Comparison of ENCODE assay signal across 16 cellular contexts in the genomic region with DNA sequence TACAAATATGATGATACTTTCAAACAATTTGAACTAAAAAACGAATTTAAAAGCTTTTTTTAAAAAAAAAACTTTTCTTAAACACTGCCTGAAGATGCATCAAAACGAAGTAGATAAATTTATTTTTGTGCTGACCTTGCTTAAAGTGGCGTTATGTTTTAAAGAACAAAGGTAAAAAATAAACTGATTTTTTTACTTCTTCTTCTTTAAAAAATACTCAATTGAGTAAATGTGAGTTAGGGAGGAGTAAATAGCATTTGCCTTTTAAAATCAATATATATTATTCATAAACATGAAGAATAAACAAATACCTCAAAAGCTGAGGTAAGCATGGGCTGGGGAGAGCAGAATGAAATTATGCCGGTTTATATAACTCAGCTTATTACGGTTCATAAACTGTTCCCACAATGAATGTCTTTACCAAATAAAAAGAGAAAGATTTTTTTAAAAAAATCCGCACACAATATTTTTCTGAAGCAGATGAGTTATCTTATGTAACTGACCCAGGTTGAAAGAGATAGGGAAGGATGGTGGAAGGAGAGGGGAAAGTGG. TPM values are rescaled to one million over a fixed set of nuclear protein-coding genes. Genes with fewer than 3 reads are reported as not detected.
DNase-seq lines count a peak whose midpoint lies in the region; ATAC-seq, FAIRE-seq and TF ChIP-seq lines count a peak whose summit lies in the region.
"Had no signal": no experiment of that assay in that cellular context is flagged by ENCODE, and none has a peak within 500 bp of the region (broad histone marks: within the 10 kb centered on the region; RNA-seq: fewer than 3 reads in every experiment).

No MANE protein-coding gene starts in this region.

- peaks cover 50% of the 10 kb centered on the region for H3F3A ChIP-seq in GM23338 (replicated peaks; ENCODE audit: low read depth)

- peaks cover 82% of the 10 kb centered on the region for H3K27me3 Mint-ChIP-seq in activated T-cell treated with anti-CD3 and anti-CD28 coated beads, Interleukin-2, amount 50 U/mL, for 72 hours (ENCODE audit: low read depth)
- H3K27me3 Mint-ChIP-seq in GM23338 (ENCODE audit: insufficient read depth, low read depth, poor library complexity), result peaks cover 99% of the 10 kb centered on the region
- peaks cover 97% of the 10 kb centered on the region for H3K27me3 Mint-ChIP-seq in neural crest cell (ENCODE audit: low read depth)
- H3K27me3 Mint-ChIP-seq in H9 (ENCODE audit: low read depth), result peaks cover 100% of the 10 kb centered on the region

- FAIRE-seq in H1 (lab: Jason Lieb, UNC), result no peak
- FAIRE-seq in D721Med (lab: Jason Lieb, UNC), result no peak
- FAIRE-seq: GM18507 had no signal

- H3K27ac ChIP-seq in GM23338 (ENCODE audit: low read depth) (no peak overlapping the region), H1 (ENCODE audit: low read depth, low read length) (no peak overlapping the region), H9 (ENCODE audit: insufficient read length, low read depth, low read length) (no peak overlapping the region)
- H3K27ac ChIP-seq: BLaER1 treated with 17β-estradiol and CSF1 and Interleukin-3, amounts not matched to agents 10 nM and 100 nM; GM23248 had no signal

- no peak overlapping the region for H3K23ac ChIP-seq in H1 (ENCODE audit: insufficient read length)
- H3K23ac ChIP-seq in H9 (ENCODE audit: insufficient read length, low read depth, low read length), result no peak overlapping the region

- peak overlapping the region; percentile 70 for H3K27ac Mint-ChIP-seq in activated T-cell treated with anti-CD3 and anti-CD28 coated beads, Interleukin-2, amount 50 U/mL, for 72 hours
- H3K27ac Mint-ChIP-seq in GM23338 (no peak overlapping the region), neural crest cell (ENCODE audit: unreplicated experiment) (no peak overlapping the region), H9 (no peak overlapping the region)
- H3K27ac Mint-ChIP-seq: CD4-positive, CD25-positive, alpha-beta regulatory T cell had no signal

- H3K9ac ChIP-seq in H1 (replicated peaks in 1 of 4; ENCODE audit: extremely low read depth in 1 of 4, low read depth in 3 of 4, low read length in 3 of 4) (no peak overlapping the region), H9 (ENCODE audit: extremely low read depth, insufficient read length, low read length) (no peak overlapping the region)
- H3K9ac ChIP-seq: BLaER1 treated with 17β-estradiol and CSF1 and Interleukin-3, amounts not matched to agents 10 nM and 100 nM; GM23248 had no signal

- H3K56ac ChIP-seq in H1 (replicated peaks; ENCODE audit: insufficient read length, low read depth, low read length) (no peak overlapping the region), H9 (ENCODE audit: insufficient read length, low read depth, low read length) (no peak overlapping the region)

- no peak overlapping the region for H2BK15ac ChIP-seq in H1 (ENCODE audit: low read length)
- H2BK15ac ChIP-seq in H9 (ENCODE audit: low read depth, low read length), result no peak overlapping the region

- no peak overlapping the region for H3K18ac ChIP-seq in H1 (ENCODE audit: extremely low read depth, low read length)
- no peak overlapping the region for H3K18ac ChIP-seq in H9 (ENCODE audit: insufficient read length, low read depth, low read length)

- no peaks in the 10 kb centered on the region for H3K36me3 ChIP-seq in GM23338 (ENCODE audit: insufficient read depth)
- H3K36me3 ChIP-seq in H1 (ENCODE audit: control insufficient read depth in 2 of 4, insufficient read depth in 4 of 4, low read length in 3 of 4), result no peaks in the 10 kb centered on the region; a peak in 1 of 8 replicates
- H3K36me3 ChIP-seq: BLaER1 treated with 17β-estradiol and CSF1 and Interleukin-3, amounts not matched to agents 10 nM and 100 nM; HAP-1 had no signal

- H4K20me1 ChIP-seq in GM23338 (replicated peaks; ENCODE audit: insufficient read depth), result peaks cover 26% of the 10 kb centered on the region
- peaks cover 2 to 31% of the 10 kb centered on the region in 2 experiments for H4K20me1 ChIP-seq in H1 (replicated peaks in 1 of 2; ENCODE audit: control insufficient read depth in 1 of 2, insufficient read depth in 2 of 2, low read length in 2 of 2)
- H4K20me1 ChIP-seq in H9 (ENCODE audit: control insufficient read depth, insufficient read depth, insufficient read length), result no peaks in the 10 kb centered on the region

- H3K9me3 Mint-ChIP-seq in activated T-cell treated with anti-CD3 and anti-CD28 coated beads, Interleukin-2, amount 50 U/mL, for 72 hours, result peaks cover 0 to 1% of the 10 kb centered on the region in 2 donors
- H3K9me3 Mint-ChIP-seq in GM23338, result peaks cover 7% of the 10 kb centered on the region; the same call in 2 of the 3 replicates
- H3K9me3 Mint-ChIP-seq in neural crest cell, result no peaks in the 10 kb centered on the region
- peaks cover 3 to 6% of the 10 kb centered on the region in 2 experiments; a peak in 2 of 5 replicates for H3K9me3 Mint-ChIP-seq in H9

- H2AK5ac ChIP-seq in H1 (ENCODE audit: low read depth, low read length), result no peak overlapping the region
- no peak overlapping the region for H2AK5ac ChIP-seq in H9 (ENCODE audit: insufficient read length, low read length)

- POLR2A ChIA-PET in H1 (lab: Charles Lee; ENCODE audit: partially characterized antibody), result interaction anchor here (1.5 kb wide), 1 partner anchor 10 kb away, joined by 5 read pairs; no protein-coding TSS in a partner anchor

- no peaks in the 10 kb centered on the region for H3K79me2 ChIP-seq in GM23338 (replicated peaks; ENCODE audit: insufficient read depth)
- H3K79me2 ChIP-seq in H1 (ENCODE audit: control insufficient read depth in 1 of 2, insufficient read depth in 2 of 2, low read length in 2 of 2), result no peaks in the 10 kb centered on the region
- no peaks in the 10 kb centered on the region for H3K79me2 ChIP-seq in H9 (ENCODE audit: insufficient read depth, low read length)

- peaks cover 10 to 11% of the 10 kb centered on the region in 2 donors for H3K36me3 Mint-ChIP-seq in activated T-cell treated with anti-CD3 and anti-CD28 coated beads, Interleukin-2, amount 50 U/mL, for 72 hours (ENCODE audit: insufficient read depth in 2 of 2)
- H3K36me3 Mint-ChIP-seq in GM23338 (ENCODE audit: low read depth), result no peaks in the 10 kb centered on the region; the same call in 2 of the 3 replicates
- peaks cover 39% of the 10 kb centered on the region for H3K36me3 Mint-ChIP-seq in neural crest cell (ENCODE audit: low read depth)
- no peaks in the 10 kb centered on the region for H3K36me3 Mint-ChIP-seq in H9 (ENCODE audit: insufficient read depth in 1 of 3, low read depth in 3 of 3)
- H3K36me3 Mint-ChIP-seq: CD4-positive, CD25-positive, alpha-beta regulatory T cell had no signal

- H3K79me1 ChIP-seq in H1 (ENCODE audit: low read depth, low read length) (no peaks in the 10 kb centered on the region), H9 (ENCODE audit: insufficient read depth, low read depth, low read length, poor library complexity, severe bottlenecking) (no peaks in the 10 kb centered on the region)

- DNase-seq in activated T-cell treated with anti-CD3 and anti-CD28 coated beads, Interleukin-2, amount 50 U/mL, for 72 hours, result no peak
- DNase-seq in activated T-cell treated with anti-CD3 and anti-CD28 coated beads for 4 hours, result no peak
- DNase-seq in GM23338 (ENCODE audit: low spot score), result no peak
- no peak for DNase-seq in H1 (ENCODE audit: low read depth in 1 of 2, low spot score in 2 of 2)
- DNase-seq in neural crest cell (ENCODE audit: low read depth, low spot score), result no peak
- DNase-seq in H9, result no peak
- DNase-seq in stimulated activated CD4-positive, alpha-beta T cell treated with anti-CD3 and anti-CD28 coated beads, Interleukin-1b, Interleukin-23, amount 100 ng/mL, for 48 hours, result no peak
- DNase-seq in D721Med (ENCODE audit: insufficient read length, low spot score), result no peak
- DNase-seq: 8988T; ACHN; CD4-positive, CD25-positive, alpha-beta regulatory T cell; DMS 273 treated with DMSO at 0.1 percent for 48 hours; GM23248 had no signal

- H3K14ac ChIP-seq in H1 (ENCODE audit: insufficient read length) (no peak overlapping the region), H9 (ENCODE audit: insufficient read depth, low read length) (no peak overlapping the region)

- no peak overlapping the region for H2BK5ac ChIP-seq in H1 (ENCODE audit: low read depth, low read length)
- no peak overlapping the region for H2BK5ac ChIP-seq in H9 (ENCODE audit: insufficient read length, low read length)

- TF ChIP-seq RAD21 in H1 (IDR thresholded peaks at IDR 0.05 in 1 of 2, conservative IDR thresholded peaks at IDR 0.05 in 1 of 2; ENCODE audit: low read depth in 2 of 2, low read length in 2 of 2), result no peak

- no peaks in the 10 kb centered on the region for H3K9me2 ChIP-seq in GM23338 (ENCODE audit: insufficient read depth)

- CTCF ChIA-PET in H1 (lab: Charles Lee; ENCODE audit: partially characterized antibody), result interaction anchor here (0.7 to 6.7 kb wide), 6 partner anchors 10 to 205 kb away, joined by 3 to 59 read pairs (median 4); no protein-coding TSS in a partner anchor

- H4K5ac ChIP-seq in H1 (ENCODE audit: insufficient read length, low read depth, low read length), result no peak overlapping the region
- H4K5ac ChIP-seq in H9 (ENCODE audit: insufficient read length, low read depth, low read length), result no peak overlapping the region

- H3K9me3 ChIP-seq in H1 (ENCODE audit: insufficient read depth in 2 of 2, low read depth in 1 of 2, low read length in 1 of 2) (no peaks in the 10 kb centered on the region), H9 (ENCODE audit: control insufficient read depth, low read depth, low read length) (no peaks in the 10 kb centered on the region)
- H3K9me3 ChIP-seq: HAP-1 had no signal

- no peak overlapping the region for H2BK12ac ChIP-seq in H1 (ENCODE audit: low read depth, low read length)
- H2BK12ac ChIP-seq in H9 (ENCODE audit: insufficient read length, low read depth, low read length), result no peak overlapping the region

- H3T11ph ChIP-seq in H9 (ENCODE audit: low read length), result no peak overlapping the region

- H3K4me3 Mint-ChIP-seq in activated T-cell treated with anti-CD3 and anti-CD28 coated beads, Interleukin-2, amount 50 U/mL, for 72 hours, result no peak overlapping the region
- H3K4me3 Mint-ChIP-seq in GM23338 (peak overlapping the region; percentile 33; the same call in 1 of the 3 replicates), neural crest cell (peak overlapping the region; percentile 91), H9 (no peak overlapping the region)

- H3K4me3 ChIP-seq in GM23338 (no peak overlapping the region), H1 (ENCODE audit: extremely low read depth in 1 of 4, insufficient read depth in 2 of 4, low read depth in 3 of 4, low read length in 4 of 4) (no peak overlapping the region)
- H3K4me3 ChIP-seq: BLaER1 treated with 17β-estradiol and CSF1 and Interleukin-3, amounts not matched to agents 10 nM and 100 nM; GM23248; HAP-1 had no signal

- H3K27me3 ChIP-seq in GM23338 (ENCODE audit: insufficient read depth) (peaks cover 100% of the 10 kb centered on the region), H1 (replicated peaks in 1 of 4; ENCODE audit: control insufficient read depth in 3 of 4, extremely low read depth in 1 of 4, insufficient read depth in 3 of 4, low read length in 3 of 4) (peaks cover 86 to 100% (median 97%) of the 10 kb centered on the region in 4 experiments), H9 (ENCODE audit: insufficient read depth, low read length) (peaks cover 90% of the 10 kb centered on the region)

- H3K23me2 ChIP-seq in H1 (ENCODE audit: low read depth, low read length), result peaks cover 7% of the 10 kb centered on the region; the same call in 1 of the 2 replicates
- peaks cover 23% of the 10 kb centered on the region for H3K23me2 ChIP-seq in H9 (ENCODE audit: insufficient read length, low read depth, low read length, poor library complexity, severe bottlenecking)

- no peak for TF ChIP-seq EP300 in H1 (IDR thresholded peaks at IDR 0.05; ENCODE audit: borderline replicate concordance in 1 of 2, low read depth in 2 of 2, low read length in 2 of 2)

- H3K4ac ChIP-seq in H1 (replicated peaks; ENCODE audit: insufficient read length, low read depth, low read length) (no peak overlapping the region), H9 (ENCODE audit: low read depth, low read length) (no peak overlapping the region)

- H3K4me1 ChIP-seq in GM23338 (ENCODE audit: insufficient read depth) (peaks cover 62% of the 10 kb centered on the region), H1 (replicated peaks in 1 of 4; ENCODE audit: control insufficient read depth in 3 of 4, insufficient read depth in 4 of 4, low read length in 3 of 4) (peaks cover 24 to 40% (median 26%) of the 10 kb centered on the region in 4 experiments), H9 (ENCODE audit: insufficient read depth, low read length) (no peaks in the 10 kb centered on the region)
- H3K4me1 ChIP-seq: HAP-1 had no signal

- H4K8ac ChIP-seq in H1 (ENCODE audit: extremely low read depth, insufficient read depth, low read length) (no peak overlapping the region), H9 (replicated peaks; ENCODE audit: insufficient read length, low read depth, low read length) (no peak overlapping the region)

- no peak for ATAC-seq in activated T-cell treated with anti-CD3 and anti-CD28 coated beads, Interleukin-2, amount 50 U/mL, for 72 hours (replicated peaks in 1 of 2)
- ATAC-seq in GM23338, result no peak

- peaks cover 61% of the 10 kb centered on the region for H3K4me1 Mint-ChIP-seq in activated T-cell treated with anti-CD3 and anti-CD28 coated beads, Interleukin-2, amount 50 U/mL, for 72 hours (ENCODE audit: low read depth)
- H3K4me1 Mint-ChIP-seq in GM23338 (peaks cover 53% of the 10 kb centered on the region), neural crest cell (peaks cover 64% of the 10 kb centered on the region), H9 (peaks cover 33 to 62% of the 10 kb centered on the region in 2 experiments)

- no peak for TF ChIP-seq CTCF in GM23338 (conservative IDR thresholded peaks at IDR 0.05; ENCODE audit: low read depth in 2 of 2)
- no peak for TF ChIP-seq CTCF in H1 (IDR thresholded peaks at IDR 0.05; ENCODE audit: control extremely low read depth in 1 of 3, insufficient read depth in 1 of 3, low read depth in 1 of 3, low read length in 3 of 3)
- no peak for TF ChIP-seq CTCF in neural crest cell (conservative IDR thresholded peaks at IDR 0.05)
- TF ChIP-seq CTCF in H9 (conservative IDR thresholded peaks at IDR 0.05), result no peak
- TF ChIP-seq CTCF in D721Med (IDR thresholded peaks at IDR 0.05; ENCODE audit: insufficient read depth, missing control alignments), result no peak

- TF ChIP-seq POLR2A in H1 (IDR thresholded peaks at IDR 0.05; ENCODE audit: control extremely low read depth in 1 of 2, low read depth in 2 of 2, low read length in 2 of 2), result no peak

- H3K4me2 ChIP-seq in GM23338, result no peak overlapping the region
- no peak overlapping the region; a peak in 1 of 4 replicates for H3K4me2 ChIP-seq in H1 (ENCODE audit: insufficient read depth in 1 of 2, low read depth in 2 of 2, low read length in 2 of 2)
- H3K4me2 ChIP-seq in H9 (ENCODE audit: insufficient read depth, insufficient read length, low read length), result no peak overlapping the region
- H3K4me2 ChIP-seq: BLaER1 treated with 17β-estradiol and CSF1 and Interleukin-3, amounts not matched to agents 10 nM and 100 nM had no signal

- H2BK120ac ChIP-seq in H1 (replicated peaks; ENCODE audit: low read depth, low read length), result no peak overlapping the region
- H2BK120ac ChIP-seq in H9 (ENCODE audit: low read depth, low read length, poor library complexity, severe bottlenecking), result no peak overlapping the region

- H4K91ac ChIP-seq in H1 (replicated peaks; ENCODE audit: insufficient read length, low read length) (no peak overlapping the region), H9 (ENCODE audit: insufficient read length, low read depth, low read length) (no peak overlapping the region)

- WGBS in H1 (ENCODE audit: extremely low coverage in 1 of 2, insufficient coverage in 1 of 2, insufficient read length in 1 of 2, insufficient replicate concordance in 2 of 2, low coverage in 1 of 2, low lambda C conversion rate in 2 of 2, missing lambda C conversion rate in 1 of 2), 2 experiments, result 15% methylated on average over 6 of the region's 6 CpGs; no CpG with 5 or more reads in 1 of the 2 experiments
- WGBS in H9 (ENCODE audit: extremely low coverage, insufficient read length, low lambda C conversion rate), result no CpG with 5 or more reads among the region's 6 CpGs

- no peak overlapping the region for H2BK20ac ChIP-seq in H1 (ENCODE audit: low read length)
- H2BK20ac ChIP-seq in H9 (ENCODE audit: low read depth, low read length, poor library complexity, severe bottlenecking), result no peak overlapping the region

- H2AFZ ChIP-seq in GM23338, result no peak overlapping the region
- no peak overlapping the region for H2AFZ ChIP-seq in H1 (ENCODE audit: low read length)
- no peak overlapping the region for H2AFZ ChIP-seq in H9 (ENCODE audit: low read length)
- H2AFZ ChIP-seq: GM23248 had no signal

RNA-seq across cellular contexts. Expression of a gene that starts 9.0 kb away (rescaled TPM):
- total RNA-seq in activated T-cell treated with anti-CD3 and anti-CD28 coated beads, Interleukin-2, amount 50 U/mL, for 72 hours, result under 1 TPM; 0.46 to 0.76 TPM
- 0.17 and 1.0 TPM in 2 replicates for total RNA-seq in GM23338 (2014; rRNA removed; shearing (Covaris generic))
- polyA plus RNA-seq in GM23338 (2016; fragmentation: Nextera tagmentation; extraction: Ambion mirVana) (0.24 and 0.45 TPM in 2 replicates), H1 (2011; rRNA removed) (0.65 and 1.1 TPM in 2 replicates)
- total RNA-seq in H1 (2021; fragmentation: NEBNext Ultra II Directional; extraction: Animal tissue kit (Norgen Biotek cat#: 25700)), result 0.21 and 0.30 TPM in 2 replicates
- polyA plus RNA-seq in H1 (2011; cell fraction: cytosol; rRNA removed), result 0.53 TPM
- 1.0 TPM for polyA plus RNA-seq in H1 (2011; cell fraction: nucleus; rRNA removed)
- polyA plus RNA-seq in H1 (2012, experiment 1 of 2), result 0.41 to 1.1 TPM (median 0.57 TPM) in 4 replicates
- polyA plus RNA-seq in H1 (2012, experiment 2 of 2), result 0.16 TPM
- polyA plus RNA-seq in H1 (2013, experiment 1 of 2), result 0.16 TPM
- polyA plus RNA-seq in H1 (2013, experiment 2 of 2), result 0.22 TPM
- polyA minus RNA-seq in H1 (2011; rRNA and poly(A)+ RNA removed), result 0.76 and 0.82 TPM in 2 replicates
- polyA minus RNA-seq in H1 (2011; cell fraction: cytosol; rRNA and poly(A)+ RNA removed), result 0.88 TPM
- polyA minus RNA-seq in H1 (2011; cell fraction: nucleus; rRNA and poly(A)+ RNA removed), result 2.6 TPM
- total RNA-seq in neural crest cell (83.7 and 86.7 TPM in 2 replicates), H9 (2021) (0.11 TPM in 1 of 2 replicates, not detected in the other)
- total RNA-seq: CD4-positive, CD25-positive, alpha-beta regulatory T cell; GM23248 had no signal
- polyA plus RNA-seq: CD4-positive, CD25-positive, alpha-beta regulatory T cell had no signal

Comparison
In these comparisons a context has a peak if more than half of its experiments do, and no peak if none do; other contexts are left out.
1. H3K4me3 Mint-ChIP-seq: peak in GM23338 (single experiment) and neural crest cell (single experiment); none in activated T-cell treated with anti-CD3 and anti-CD28 coated beads, Interleukin-2, amount 50 U/mL, for 72 hours (0 of 2) and H9 (0 of 2).
2. RNA of a gene that starts 9.0 kb away (total RNA-seq): 83.7 to 86.7 TPM in neural crest cell; 0.46 to 0.76 TPM in activated T-cell treated with anti-CD3 and anti-CD28 coated beads, Interleukin-2, amount 50 U/mL, for 72 hours, 0.21 to 0.30 TPM in H1, 0.17 to 1.0 TPM in GM23338 and 0.11 TPM in H9; every median in the first group is over 10 times any median in the second.